In the genomic region with DNA sequence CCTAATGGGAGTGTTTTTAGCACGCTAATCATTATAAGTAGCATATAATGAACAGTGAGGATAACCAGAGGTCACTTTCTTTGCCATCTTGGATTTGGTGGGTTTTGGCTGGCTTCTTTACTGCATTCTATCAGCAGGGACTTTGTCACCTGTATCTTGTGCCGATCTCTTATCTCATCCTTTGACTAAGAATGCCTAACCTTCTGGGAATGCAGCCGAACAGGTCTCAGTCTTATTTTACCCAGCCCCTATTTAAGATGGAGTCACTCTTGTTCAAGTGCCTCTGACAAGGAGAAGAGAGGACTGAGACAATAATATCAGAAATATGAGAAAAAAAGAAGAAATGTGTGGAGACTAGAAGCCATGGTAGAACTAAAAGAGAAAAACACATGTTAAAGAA, we compare ENCODE assay signal across 24 cellular contexts.
DNase-seq lines count a peak whose midpoint lies in the region; ATAC-seq and TF ChIP-seq lines count a peak whose summit lies in the region.
"Had no signal": no experiment of that assay in that cellular context is flagged by ENCODE, and none has a peak within 500 bp of the region (broad histone marks: within the 10 kb centered on the region; RNA-seq: fewer than 3 reads in every experiment).

No MANE protein-coding gene starts in this region.

- CTCF ChIA-PET in Calu3 (lab: Charles Lee), result no interaction called here

- H3K27me3 ChIP-seq in Loucy (ENCODE audit: insufficient read depth, low read length, poor library complexity, severe bottlenecking), result no peaks in the 10 kb centered on the region
- no peaks in the 10 kb centered on the region for H3K27me3 ChIP-seq in fibroblast of lung (ENCODE audit: control insufficient read depth, insufficient read depth, low read length)
- H3K27me3 ChIP-seq in spleen (replicated peaks in 1 of 7), result no peaks in the 10 kb centered on the region
- no peaks in the 10 kb centered on the region for H3K27me3 ChIP-seq in gastroesophageal sphincter
- H3K27me3 ChIP-seq: esophagus squamous epithelium had no signal

- no peaks in the 10 kb centered on the region for H4K20me1 ChIP-seq in Loucy (ENCODE audit: insufficient read depth, low read length, poor library complexity, severe bottlenecking)
- H4K20me1 ChIP-seq in fibroblast of lung (ENCODE audit: control insufficient read depth, extremely low read depth, insufficient read depth, low read length), result no peaks in the 10 kb centered on the region

- H3K79me2 ChIP-seq in Loucy (ENCODE audit: insufficient read depth, low read length), result no peaks in the 10 kb centered on the region
- no peaks in the 10 kb centered on the region for H3K79me2 ChIP-seq in fibroblast of lung (ENCODE audit: control insufficient read depth, insufficient read depth, low read length)

- ATAC-seq in gastroesophageal sphincter, result no peak
- ATAC-seq: effector memory CD8-positive, alpha-beta T cell had no signal

- no peak overlapping the region for H3K4me3 ChIP-seq in Loucy (ENCODE audit: low read length, poor library complexity, severe bottlenecking)
- H3K4me3 ChIP-seq in fibroblast of lung (replicated peaks in 1 of 4; ENCODE audit: control extremely low read depth in 1 of 4, insufficient read depth in 1 of 4, low read depth in 3 of 4, low read length in 4 of 4), result no peak overlapping the region
- H3K4me3 ChIP-seq in spleen, result no peak overlapping the region
- H3K4me3 ChIP-seq in gastroesophageal sphincter, result no peak overlapping the region
- H3K4me3 ChIP-seq: coronary artery, esophagus squamous epithelium, lung, PC-9, thoracic aorta had no signal

- peaks cover 13% of the 10 kb centered on the region for H3K9me3 Mint-ChIP-seq in Calu3 (ENCODE audit: low read depth, unreplicated experiment)
- H3K9me3 Mint-ChIP-seq: CD4-positive, alpha-beta T cell had no signal

- H2AFZ ChIP-seq in Loucy (ENCODE audit: low read length) (peak overlapping the region; percentile 22; the same call in 1 of the 2 replicates), fibroblast of lung (ENCODE audit: low read length) (peak overlapping the region; percentile 4)
- H2AFZ ChIP-seq: PC-9 had no signal

- no peaks in the 10 kb centered on the region for H3K9me2 ChIP-seq in Loucy (replicated peaks; ENCODE audit: low read depth, low read length)

- H3K27ac Mint-ChIP-seq in Calu3 (ENCODE audit: unreplicated experiment), result peak overlapping the region; percentile 27
- H3K27ac Mint-ChIP-seq: activated T-cell treated with anti-CD3 and anti-CD28 coated beads, Interleukin-2, amount 50 U/mL, for 24 hours; CD4-positive, alpha-beta T cell; effector memory CD8-positive, alpha-beta T cell had no signal

- peaks cover 4% of the 10 kb centered on the region for H3K4me1 ChIP-seq in Loucy (ENCODE audit: insufficient read depth, low read length, poor library complexity, severe bottlenecking)
- H3K4me1 ChIP-seq in fibroblast of lung (ENCODE audit: control insufficient read depth, extremely low read depth, insufficient read depth, low read length), result peaks cover 9% of the 10 kb centered on the region
- no peaks in the 10 kb centered on the region for H3K4me1 ChIP-seq in spleen
- H3K4me1 ChIP-seq in gastroesophageal sphincter, result no peaks in the 10 kb centered on the region
- H3K4me1 ChIP-seq: esophagus squamous epithelium had no signal

- H3K36me3 Mint-ChIP-seq in Calu3 (ENCODE audit: insufficient read depth, unreplicated experiment), result no peaks in the 10 kb centered on the region

- H3K27ac ChIP-seq in fibroblast of lung (ENCODE audit: insufficient read depth, low read length), result peak overlapping the region; percentile 83
- H3K27ac ChIP-seq in spleen, result peak overlapping the region in 5 of 8 donors; percentile 7 to 61 (median 44)
- peak overlapping the region in 2 of 4 donors; percentile 16 to 46 for H3K27ac ChIP-seq in gastroesophageal sphincter
- H3K27ac ChIP-seq: esophagus squamous epithelium, PC-9, thoracic aorta had no signal

- intact Hi-C loops in Calu3 (cut with micrococcal nuclease; ENCODE audit: unreplicated experiment) (no loop called here), spleen (cut with DNase I; ENCODE audit: low total_unique reads) (no loop called here)

- H3K9me3 ChIP-seq in Loucy (ENCODE audit: insufficient read depth, low read depth, low read length), result no peaks in the 10 kb centered on the region
- H3K9me3 ChIP-seq in fibroblast of lung (ENCODE audit: control insufficient read depth, insufficient read depth, low read depth, low read length), result no peaks in the 10 kb centered on the region
- H3K9me3 ChIP-seq in spleen, result peaks cover 0 to 15% (median 0%) of the 10 kb centered on the region in 8 donors
- H3K9me3 ChIP-seq in gastroesophageal sphincter, result no peaks in the 10 kb centered on the region
- H3K9me3 ChIP-seq: esophagus squamous epithelium, thoracic aorta had no signal

- H3K9ac ChIP-seq in Loucy (ENCODE audit: low read depth, low read length, poor library complexity, severe bottlenecking) (no peak overlapping the region), fibroblast of lung (ENCODE audit: insufficient read depth, low read length) (no peak overlapping the region)

- peaks cover 17% of the 10 kb centered on the region for H3K4me1 Mint-ChIP-seq in Calu3 (ENCODE audit: low read depth, unreplicated experiment)

- no peak for TF ChIP-seq POLR2A in spleen (IDR thresholded peaks at IDR 0.05)
- TF ChIP-seq POLR2A in gastroesophageal sphincter (IDR thresholded peaks at IDR 0.05), result no peak

- 90 to 95% (median 94%) methylated on average over 3 of the region's 3 CpGs for WGBS in spleen, 5 donors
- 92 to 94% methylated on average over 2 to 3 of the region's 3 CpGs for WGBS in gastroesophageal sphincter (ENCODE audit: low coverage in 1 of 2), 2 donors

- no TSS peak for BruUV-seq in Calu3 (replicated peaks; lab: Mats Ljungman, UMichigan)

- TF ChIP-seq CTCF in Calu3 (IDR thresholded peaks at IDR 0.05; ENCODE audit: unreplicated experiment), result no peak
- no peak for TF ChIP-seq CTCF in Loucy (conservative IDR thresholded peaks at IDR 0.05; ENCODE audit: low read length)
- no peak for TF ChIP-seq CTCF in fibroblast of lung (conservative IDR thresholded peaks at IDR 0.05 in 1 of 2, IDR thresholded peaks at IDR 0.05 in 1 of 2; ENCODE audit: low read depth in 1 of 2, low read length in 2 of 2)
- TF ChIP-seq CTCF in spleen (IDR thresholded peaks at IDR 0.05 in 8 of 11, conservative IDR thresholded peaks at IDR 0.05 in 3 of 11), result no peak
- TF ChIP-seq CTCF in gastroesophageal sphincter (IDR thresholded peaks at IDR 0.05), result no peak

- no peak overlapping the region for H3K4me2 ChIP-seq in Loucy (ENCODE audit: low read depth, low read length, poor library complexity, severe bottlenecking)
- peak overlapping the region; percentile 32 for H3K4me2 ChIP-seq in fibroblast of lung (ENCODE audit: extremely low read depth, insufficient read depth, low read length)
- H3K4me2 ChIP-seq: PC-9 had no signal

- H3K4me3 Mint-ChIP-seq in Calu3 (ENCODE audit: low read depth, unreplicated experiment), result no peak overlapping the region
- H3K4me3 Mint-ChIP-seq: activated T-cell treated with anti-CD3 and anti-CD28 coated beads, Interleukin-2, amount 50 U/mL, for 24 hours; CD4-positive, alpha-beta T cell; effector memory CD8-positive, alpha-beta T cell had no signal

- TF ChIP-seq EP300 in gastroesophageal sphincter (IDR thresholded peaks at IDR 0.05), result no peak

- H3K36me3 ChIP-seq in Loucy (ENCODE audit: insufficient read depth, low read length), result no peaks in the 10 kb centered on the region
- peaks cover 1% of the 10 kb centered on the region for H3K36me3 ChIP-seq in fibroblast of lung (ENCODE audit: control insufficient read depth, insufficient read depth, low read length)
- no peaks in the 10 kb centered on the region for H3K36me3 ChIP-seq in spleen
- no peaks in the 10 kb centered on the region for H3K36me3 ChIP-seq in gastroesophageal sphincter
- H3K36me3 ChIP-seq: esophagus squamous epithelium, thoracic aorta had no signal

- no peak for DNase-seq in Calu3
- no peak for DNase-seq in fibroblast of lung (ENCODE audit: low read depth in 2 of 2)
- DNase-seq in spleen, result no peak
- no peak for DNase-seq in T-helper 2 cell
- DNase-seq in NCI-H1092 (lab: John Stamatoyannopoulos, UW), result no peak
- DNase-seq: activated CD8-positive, alpha-beta memory T cell treated with anti-CD3 and anti-CD28 coated beads for 24 hours; activated T-cell treated with anti-CD3 and anti-CD28 coated beads, Interleukin-2, amount 50 U/mL, for 24 hours; CD4-positive, alpha-beta T cell; DMS153; effector memory CD8-positive, alpha-beta T cell; esophagus squamous epithelium; GDM1; islet precursor cell; NCI-H1105 treated with DMSO at 0.1 percent for 48 hours; NK-92 treated with Interleukin-12 subunit alpha and Interleukin-12 subunit beta, amount 100 ng/mL, for 24 hours; nucleus accumbens; PC-9; SHP77 treated with DMSO at 0.1 percent for 48 hours; small intestine had no signal

- no peaks in the 10 kb centered on the region for H3F3A ChIP-seq in Loucy (ENCODE audit: low read depth)

- H3K27me3 Mint-ChIP-seq in Calu3 (ENCODE audit: unreplicated experiment), result no peaks in the 10 kb centered on the region
- H3K27me3 Mint-ChIP-seq: activated T-cell treated with anti-CD3 and anti-CD28 coated beads, Interleukin-2, amount 50 U/mL, for 24 hours; CD4-positive, alpha-beta T cell; effector memory CD8-positive, alpha-beta T cell had no signal
